ENCODE assay signal across 15 cellular contexts in the genomic region with DNA sequence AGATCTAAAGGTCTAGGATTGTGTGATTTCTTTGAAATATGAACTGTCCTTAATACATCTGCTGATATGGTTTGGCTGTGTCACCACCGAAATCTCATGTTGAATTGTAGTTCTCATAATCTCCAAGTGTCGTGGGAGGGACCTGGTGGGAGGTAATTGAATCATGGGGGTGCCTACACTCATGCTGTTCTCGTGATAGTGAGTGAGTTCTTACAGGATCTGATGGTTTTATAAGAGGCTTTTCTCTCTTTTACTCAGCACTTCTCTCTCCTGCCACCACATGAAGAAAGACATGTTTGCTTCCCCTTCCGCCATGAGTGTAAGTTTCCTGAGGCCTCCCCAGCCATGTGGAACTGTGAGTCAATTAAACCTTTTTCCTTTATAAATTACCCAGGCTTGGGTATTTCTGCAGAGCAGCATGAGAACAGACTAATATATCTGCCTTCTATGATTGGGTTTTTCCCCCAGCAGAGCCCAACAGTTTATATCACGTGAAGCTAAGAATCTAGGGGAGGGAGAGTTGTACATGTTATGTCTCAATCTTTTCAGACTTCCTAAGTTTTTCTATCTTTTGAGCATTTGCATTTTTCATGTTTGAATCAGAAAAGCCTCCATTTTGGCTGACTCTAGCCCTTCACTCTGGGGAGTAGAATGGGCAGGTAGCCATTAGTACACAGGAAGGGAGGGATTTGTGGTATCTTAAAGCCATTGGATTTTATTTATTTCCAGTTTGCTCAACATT. TPM values are rescaled to one million over a fixed set of nuclear protein-coding genes. Genes with fewer than 3 reads are reported as not detected.
DNase-seq lines count a peak whose midpoint lies in the region; ATAC-seq and TF ChIP-seq lines count a peak whose summit lies in the region.
"Had no signal": no experiment of that assay in that cellular context is flagged by ENCODE, and none has a peak within 500 bp of the region (broad histone marks: within the 10 kb centered on the region; RNA-seq: fewer than 3 reads in every experiment).

No MANE protein-coding gene starts in this region.

- TF ChIP-seq CTCF in HEK293 (tag by site-specific recombination; IDR thresholded peaks at IDR 0.05) (no peak), astrocyte of the spinal cord (IDR thresholded peaks at IDR 0.05; ENCODE audit: low read depth, low read length) (no peak), osteocyte (IDR thresholded peaks at IDR 0.05) (no peak), WERI-Rb-1 (IDR thresholded peaks at IDR 0.05; ENCODE audit: low read depth, low read length) (no peak)

- peaks cover 2% of the 10 kb centered on the region for H3K27me3 ChIP-seq in WERI-Rb-1 (ENCODE audit: insufficient read depth, low read depth, severe bottlenecking)
- H3K27me3 ChIP-seq: suprapubic skin had no signal

- POLR2A ChIA-PET in HEK293 (lab: Yijun Ruan, JAX): no interaction called here

- H3K4me3 Mint-ChIP-seq in osteocyte (ENCODE audit: unreplicated experiment): no peak overlapping the region
- H3K4me3 Mint-ChIP-seq: T-helper 17 cell had no signal

- no peak overlapping the region for H3K4me3 ChIP-seq in HEK293 (ENCODE audit: low read depth, low read length)
- no peak overlapping the region for H3K4me3 ChIP-seq in astrocyte of the spinal cord (ENCODE audit: low read depth, low read length)
- no peak overlapping the region for H3K4me3 ChIP-seq in WERI-Rb-1 (ENCODE audit: low read depth, low read length)
- H3K4me3 ChIP-seq: lung, suprapubic skin had no signal

- H3K27me3 Mint-ChIP-seq in osteocyte (ENCODE audit: unreplicated experiment): peaks cover 7% of the 10 kb centered on the region

- no peaks in the 10 kb centered on the region for H3K36me3 ChIP-seq in HEK293 (ENCODE audit: control insufficient read depth in 2 of 2, insufficient read depth in 1 of 2, low read length in 2 of 2)
- H3K36me3 ChIP-seq in WERI-Rb-1: no peaks in the 10 kb centered on the region
- H3K36me3 ChIP-seq: suprapubic skin had no signal

- in situ Hi-C loops in astrocyte of the spinal cord (cut with HindIII; ENCODE audit: low sequenced_read_pairs): no loop called here

- peaks cover 11% of the 10 kb centered on the region for H3K4me1 Mint-ChIP-seq in osteocyte (ENCODE audit: unreplicated experiment)
- H3K4me1 Mint-ChIP-seq: T-helper 17 cell had no signal

- H3K9me3 ChIP-seq in HEK293 (ENCODE audit: control insufficient read depth, insufficient read depth, low read depth, low read length): no peaks in the 10 kb centered on the region
- peaks cover 4% of the 10 kb centered on the region for H3K9me3 ChIP-seq in WERI-Rb-1 (ENCODE audit: severe bottlenecking)
- H3K9me3 ChIP-seq: suprapubic skin had no signal

- DNase-seq in GM04503 (ENCODE audit: low read depth) (peak; percentile 91), astrocyte of the spinal cord (ENCODE audit: low read depth, low spot score) (peak; percentile 42), osteocyte (ENCODE audit: extremely low spot score, unreplicated experiment) (no peak), WERI-Rb-1 (no peak)
- peak; percentile 5 to 38 (median 25) for DNase-seq in stimulated activated CD4-positive, alpha-beta T cell treated with anti-CD3 and anti-CD28 coated beads, Interleukin-12 subunit alpha, Interleukin-12 subunit beta, amount 100 ng/mL, for 48 hours (ENCODE audit: low read depth in 2 of 3, low spot score in 1 of 3)
- DNase-seq: amniotic stem cell, right cardiac atrium, T-helper 17 cell had no signal

- no peaks in the 10 kb centered on the region for H3K36me3 Mint-ChIP-seq in osteocyte (ENCODE audit: unreplicated experiment)

- H3K27ac ChIP-seq in HEK293 (ENCODE audit: extremely low read depth, low read depth, low read length) (no peak overlapping the region), WERI-Rb-1 (no peak overlapping the region)
- H3K27ac ChIP-seq: KMS-11, suprapubic skin had no signal

- no peak for ATAC-seq in HG03378 (IDR thresholded peaks at IDR 0.05; ENCODE audit: unreplicated experiment)
- ATAC-seq: esophagus mucosa, T-helper 17 cell had no signal

- H3K4me1 ChIP-seq in HEK293 (ENCODE audit: control insufficient read depth, insufficient read depth, low read length): no peaks in the 10 kb centered on the region

- H3K27ac Mint-ChIP-seq in osteocyte (ENCODE audit: unreplicated experiment): no peak overlapping the region
- H3K27ac Mint-ChIP-seq: T-helper 17 cell had no signal

- H3K9me3 Mint-ChIP-seq in osteocyte (ENCODE audit: unreplicated experiment): no peaks in the 10 kb centered on the region

- CTCF ChIA-PET in HEK293 (lab: Yijun Ruan, JAX): no interaction called here

TF ChIP-seq in HEK293, 187 proteins besides CTCF, POLR2A, EP300 and RAD21:
- no peak for TF ChIP-seq ZNF19 (tag by site-specific recombination; IDR thresholded peaks at IDR 0.05; ENCODE audit: low read depth)
- peak; percentile 48 for TF ChIP-seq ZIC2 (tag by site-specific recombination; IDR thresholded peaks at IDR 0.05)
- TF ChIP-seq ZNF747 (tag by site-specific recombination; IDR thresholded peaks at IDR 0.05): no peak
- peak; percentile 94 for TF ChIP-seq ZFHX2 (tag by site-specific recombination; conservative IDR thresholded peaks at IDR 0.05)
- TF ChIP-seq EGR2 (tag by site-specific recombination; IDR thresholded peaks at IDR 0.05; ENCODE audit: low read depth): peak; percentile 86
- TF ChIP-seq GLIS1 (tag by site-specific recombination; IDR thresholded peaks at IDR 0.05): 0 out of 2 replicates have a peak, but pooled peaks have one; percentile 19

RNA-seq across cellular contexts. Expression of a gene that starts 58.9 kb away (rescaled TPM):
- not detected in 2 replicates for total RNA-seq in osteocyte
- total RNA-seq: Daoy, esophagus mucosa, right cardiac atrium, suprapubic skin, T-helper 17 cell had no signal

Comparison
In these comparisons a context has a peak if more than half of its experiments do, and no peak if none do; other contexts are left out.
1. DNase-seq: peak in GM04503 (single experiment), astrocyte of the spinal cord (single experiment) and stimulated activated CD4-positive, alpha-beta T cell treated with anti-CD3 and anti-CD28 coated beads, Interleukin-12 subunit alpha, Interleukin-12 subunit beta, amount 100 ng/mL, for 48 hours (3 of 3); none in osteocyte (single experiment) and WERI-Rb-1 (single experiment).